In the genomic region with DNA sequence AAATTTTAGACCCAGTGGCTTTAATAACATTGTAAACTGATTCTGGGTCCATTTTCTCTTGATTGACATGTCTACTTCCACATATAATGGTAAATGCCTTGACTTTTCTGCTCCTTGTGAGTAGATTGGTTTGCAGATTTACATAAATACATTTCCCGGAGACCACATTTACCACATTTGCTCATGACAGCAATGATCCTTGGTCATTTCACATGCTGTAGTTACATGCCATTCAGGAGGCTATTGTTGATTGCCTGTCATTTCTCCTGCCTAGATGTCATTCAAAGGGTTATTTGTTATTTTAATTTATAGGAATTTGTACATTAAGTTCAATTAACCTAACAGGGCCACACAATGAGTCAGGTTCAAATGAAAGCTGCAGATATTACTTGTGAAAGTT, we compare ENCODE assay signal across 27 cellular contexts.
"Had no signal": no experiment of that assay in that cellular context is flagged by ENCODE, and none has a peak within 500 bp of the region (broad histone marks: within the 10 kb centered on the region; RNA-seq: fewer than 3 reads in every experiment).

No MANE protein-coding gene starts in this region.

- H3K9me3 ChIP-seq: esophagus squamous epithelium, heart right ventricle, prostate gland, right atrium auricular region, thyroid gland, vagina had no signal

- H3K4me2 ChIP-seq: smooth muscle cell had no signal

- DNase-seq: effector memory CD8-positive, alpha-beta T cell; erythroblast; esophagus squamous epithelium; foreskin melanocyte; glutamatergic neuron; heart right ventricle; hippocampal formation; left cardiac atrium; left lung; mesendoderm; midbrain; naive thymus-derived CD4-positive, alpha-beta T cell; nucleus accumbens; stimulated activated CD4-positive, alpha-beta T cell treated with anti-CD3 and anti-CD28 coated beads, Interleukin-12 subunit alpha, Interleukin-12 subunit beta, amount 100 ng/mL, for 4 hours; stimulated activated CD4-positive, alpha-beta T cell treated with anti-CD3 and anti-CD28 coated beads, Interleukin-1b, Interleukin-23, amount 100 ng/mL, for 48 hours; stimulated activated CD4-positive, alpha-beta T cell treated with anti-CD3 and anti-CD28 coated beads, Interleukin-4, amount 100 ng/mL, for 1 hour; stimulated activated CD8-positive, alpha-beta memory T cell treated with anti-CD3 and anti-CD28 coated beads, Interleukin-4, amount 100 ng/mL, for 48 hours; stimulated activated naive CD4-positive, alpha-beta T cell treated with Interleukin-2 at 50 U/mL for 16 hours; stomach; thyroid gland; trophoblast cell had no signal

- H3K4me1 Mint-ChIP-seq: naive thymus-derived CD4-positive, alpha-beta T cell; nephron had no signal

- H3K27me3 Mint-ChIP-seq: effector memory CD8-positive, alpha-beta T cell; naive thymus-derived CD4-positive, alpha-beta T cell had no signal

- H3K36me3 ChIP-seq: esophagus squamous epithelium, heart right ventricle, left lung, prostate gland, right atrium auricular region, stomach, thyroid gland, vagina had no signal

- H3K4me1 ChIP-seq: esophagus squamous epithelium, heart right ventricle, left lung, prostate gland, right atrium auricular region, stomach, thyroid gland, vagina had no signal

- H3K4me3 ChIP-seq: esophagus squamous epithelium, heart right ventricle, left lung, prostate gland, right atrium auricular region, smooth muscle cell, stomach, thyroid gland, vagina had no signal

- H3K4me3 Mint-ChIP-seq: effector memory CD8-positive, alpha-beta T cell; naive thymus-derived CD4-positive, alpha-beta T cell; nephron had no signal

- H3K9me3 Mint-ChIP-seq: nephron had no signal

- ATAC-seq: effector memory CD8-positive, alpha-beta T cell; heart right ventricle; left cardiac atrium; left lung; naive thymus-derived CD4-positive, alpha-beta T cell; sciatic nerve had no signal

- H3K36me3 Mint-ChIP-seq: naive thymus-derived CD4-positive, alpha-beta T cell had no signal

- H3K27me3 ChIP-seq: esophagus squamous epithelium, heart right ventricle, left lung, right atrium auricular region, stomach, thyroid gland, vagina had no signal

- H3K27ac Mint-ChIP-seq: effector memory CD8-positive, alpha-beta T cell; naive thymus-derived CD4-positive, alpha-beta T cell; nephron had no signal

- H3K27ac ChIP-seq: esophagus squamous epithelium, heart right ventricle, left lung, prostate gland, right atrium auricular region, stomach, thyroid gland, vagina had no signal
